In genomic region chr7:2519119-2519930, GRCh38 we compare ENCODE assay signal across 8 cellular contexts. TPM values are rescaled to one million over a fixed set of nuclear protein-coding genes. Genes with fewer than 3 reads are reported as not detected.
DNase-seq lines count a peak whose midpoint lies in the region; ATAC-seq and TF ChIP-seq lines count a peak whose summit lies in the region.

LFNG (plus strand) TSS chr7:2519774; CDS start chr7:2519862, 88 bp downstream.

- 0% methylated on average over 4 to 15 of the region's 95 CpGs for WGBS in upper lobe of left lung, 2 donors

- TF ChIP-seq EP300 in upper lobe of left lung (IDR thresholded peaks at IDR 0.05), result no peak

- no peaks in the 10 kb centered on the region for H3K9me3 ChIP-seq in upper lobe of left lung

- peak within 1 kb of the TSS; percentile 83 to 96 (median 90) for H3K27ac ChIP-seq in upper lobe of left lung

- TF ChIP-seq CTCF in GM12865 (IDR thresholded peaks at IDR 0.05; ENCODE audit: insufficient read depth, low read depth, low read length, missing control alignments), result no peak
- peak in 4 of 6 experiments; percentile 10 to 28 (median 14) for TF ChIP-seq CTCF in upper lobe of left lung (IDR thresholded peaks at IDR 0.05)

- peak within 1 kb of the TSS; percentile 6 for H3K4me3 ChIP-seq in GM12865 (ENCODE audit: low read depth, low read length)
- H3K4me3 ChIP-seq in upper lobe of left lung, result peak within 1 kb of the TSS; percentile 8 to 71 (median 62)

- TF ChIP-seq POLR2A in upper lobe of left lung (IDR thresholded peaks at IDR 0.05), result peak in 3 of 4 donors; percentile 57 to 98 (median 91)

- DNase-seq in GM12865 (ENCODE audit: low read depth) (peak; percentile 89), NCI-H1092 (lab: John Stamatoyannopoulos, UW) (peak; percentile 93), SW480 (ENCODE audit: low spot score) (peak; percentile 95), cardiac septum (ENCODE audit: low spot score) (peak; percentile 93), posterior cingulate gyrus (peak; percentile 75 to 98 (median 86)), upper lobe of left lung (peak; percentile 86 to 97)
- peak; percentile 66 for DNase-seq in activated naive CD8-positive, alpha-beta T cell treated with anti-CD3 and anti-CD28 coated beads, Interleukin-2, amount 50 U/mL, for 16 hours (ENCODE audit: low read depth, low spot score)

- intact Hi-C loops in cardiac septum (cut with DNase I) (no loop called here), posterior cingulate gyrus (cut with DNase I) (no loop called here)

- H3K36me3 ChIP-seq in upper lobe of left lung, result no peaks in the 10 kb centered on the region

- H3K4me1 ChIP-seq in upper lobe of left lung, result peaks cover 52 to 58% (median 53%) of the 10 kb centered on the region in 4 donors

- ATAC-seq in HG02571 (IDR thresholded peaks at IDR 0.05; ENCODE audit: unreplicated experiment) (peak; percentile 80), upper lobe of left lung (ENCODE audit: low FRiP score in 2 of 2) (peak; percentile 73 to 90)

- H3K27me3 ChIP-seq in upper lobe of left lung, result peaks cover 0 to 3% (median 1%) of the 10 kb centered on the region in 4 donors

RNA-seq across cellular contexts. Expression of gene LFNG, which starts in this region (rescaled TPM):
- total RNA-seq in cardiac septum, result 6.2 TPM
- 10 to 100 TPM; 30.6 to 62.9 (median 45.2) TPM for total RNA-seq in upper lobe of left lung

Comparison
In these comparisons a context has a peak if more than half of its experiments do, and no peak if none do; other contexts are left out.
1. Peak in every context shown above with its lines: DNase-seq, ATAC-seq, H3K4me3 ChIP-seq and H3K27ac ChIP-seq.